In genomic region chrX:44344194-44344593, GRCh38 we compare ENCODE assay signal across 8 cellular contexts. TPM values are rescaled to one million over a fixed set of nuclear protein-coding genes. Genes with fewer than 3 reads are reported as not detected.
DNase-seq lines count a peak whose midpoint lies in the region; ATAC-seq and TF ChIP-seq lines count a peak whose summit lies in the region.

No MANE protein-coding gene starts in this region.

- H3K79me2 ChIP-seq in MM.1S (ENCODE audit: low read length), result no peaks in the 10 kb centered on the region

- H3K4me3 Mint-ChIP-seq in activated T-helper 2 cell treated with anti-CD3 and anti-CD28 coated beads, Interferon-gamma antibody, Interleukin-2, Interleukin-4, amounts not matched to agents 10 μg/mL and 5 μg/mL and 100 μg/mL, durations not matched to agents 14 hours and 24 hours and 36 hours (ENCODE audit: low read depth), result peak overlapping the region; percentile 77

- H2AFZ ChIP-seq in MM.1S (ENCODE audit: low read length), result peak overlapping the region; percentile 77

- peaks cover 4% of the 10 kb centered on the region; the same call in 1 of the 2 replicates for H3F3A ChIP-seq in MM.1S (ENCODE audit: insufficient read depth, low read length)

- no peaks in the 10 kb centered on the region for H3K9me2 ChIP-seq in MM.1S (replicated peaks; ENCODE audit: insufficient read depth, low read length)

- no peak for TF ChIP-seq CTCF in MM.1S (IDR thresholded peaks at IDR 0.05; ENCODE audit: low read length)

- H3K4me1 ChIP-seq in MM.1S (ENCODE audit: low read length), result no peaks in the 10 kb centered on the region
- no peaks in the 10 kb centered on the region for H3K4me1 ChIP-seq in SJCRH30

- no peaks in the 10 kb centered on the region for H3K9me3 Mint-ChIP-seq in activated T-helper 2 cell treated with anti-CD3 and anti-CD28 coated beads, Interferon-gamma antibody, Interleukin-2, Interleukin-4, amounts not matched to agents 10 μg/mL and 5 μg/mL and 100 μg/mL, durations not matched to agents 14 hours and 24 hours and 36 hours

- DNase-seq in CD1c-positive myeloid dendritic cell (ENCODE audit: extremely low spot score) (peak; percentile 30), MM.1S (peak; percentile 71), left colon (peak; percentile 28 to 35), NCI-H2029 treated with DMSO at 0.1 percent for 48 hours (lab: John Stamatoyannopoulos, UW) (no peak), SJCRH30 (no peak)
- DNase-seq in activated T-helper 2 cell treated with anti-CD3 and anti-CD28 coated beads, Interferon-gamma antibody, Interleukin-2, Interleukin-4, amounts not matched to agents 10 μg/mL and 5 μg/mL and 100 μg/mL, durations not matched to agents 14 hours and 24 hours and 36 hours (ENCODE audit: low spot score), result peak; percentile 50
- peak; percentile 23 to 39 for DNase-seq in stimulated activated CD8-positive, alpha-beta memory T cell treated with anti-CD3 and anti-CD28 coated beads, Interleukin-2, amount 100 ng/mL, for 48 hours (ENCODE audit: low read depth in 2 of 2)

- H3K27me3 Mint-ChIP-seq in activated T-helper 2 cell treated with anti-CD3 and anti-CD28 coated beads, Interferon-gamma antibody, Interleukin-2, Interleukin-4, amounts not matched to agents 10 μg/mL and 5 μg/mL and 100 μg/mL, durations not matched to agents 14 hours and 24 hours and 36 hours (ENCODE audit: low read depth), result peaks cover 2% of the 10 kb centered on the region

- no peaks in the 10 kb centered on the region for H3K36me3 Mint-ChIP-seq in activated T-helper 2 cell treated with anti-CD3 and anti-CD28 coated beads, Interferon-gamma antibody, Interleukin-2, Interleukin-4, amounts not matched to agents 10 μg/mL and 5 μg/mL and 100 μg/mL, durations not matched to agents 14 hours and 24 hours and 36 hours (ENCODE audit: low read depth)

- H3K27me3 ChIP-seq in MM.1S (replicated peaks; ENCODE audit: insufficient read depth, low read length) (no peaks in the 10 kb centered on the region), SJCRH30 (no peaks in the 10 kb centered on the region)

- peak overlapping the region; percentile 57; the same call in 1 of the 2 replicates for H3K9ac ChIP-seq in MM.1S (ENCODE audit: low read length)

- H3K4me2 ChIP-seq in MM.1S (ENCODE audit: low read depth, low read length), result peak overlapping the region; percentile 73

- H3K4me1 Mint-ChIP-seq in activated T-helper 2 cell treated with anti-CD3 and anti-CD28 coated beads, Interferon-gamma antibody, Interleukin-2, Interleukin-4, amounts not matched to agents 10 μg/mL and 5 μg/mL and 100 μg/mL, durations not matched to agents 14 hours and 24 hours and 36 hours (ENCODE audit: low read depth), result peaks cover 11% of the 10 kb centered on the region

- peak overlapping the region; percentile 80 for H3K27ac Mint-ChIP-seq in activated T-helper 2 cell treated with anti-CD3 and anti-CD28 coated beads, Interferon-gamma antibody, Interleukin-2, Interleukin-4, amounts not matched to agents 10 μg/mL and 5 μg/mL and 100 μg/mL, durations not matched to agents 14 hours and 24 hours and 36 hours

- H3K4me3 ChIP-seq in MM.1S (ENCODE audit: low read length) (peak overlapping the region; percentile 63), SJCRH30 (no peak overlapping the region)

- H3K27ac ChIP-seq in MM.1S (ENCODE audit: low read length) (peak overlapping the region; percentile 68; the same call in 1 of the 2 replicates), SJCRH30 (no peak overlapping the region)

- intact Hi-C loops in activated T-helper 2 cell treated with anti-CD3 and anti-CD28 coated beads, Interferon-gamma antibody, Interleukin-2, Interleukin-4, amounts not matched to agents 10 μg/mL and 5 μg/mL and 100 μg/mL, durations not matched to agents 14 hours and 24 hours and 36 hours (cut with micrococcal nuclease), result no loop called here
- intact Hi-C loops in left colon (cut with DNase I, micrococcal nuclease), result no loop called here

- no peak for ATAC-seq in left colon
- ATAC-seq in GM18870 (IDR thresholded peaks at IDR 0.05; ENCODE audit: unreplicated experiment), result no peak

- no peaks in the 10 kb centered on the region for H4K20me1 ChIP-seq in MM.1S (ENCODE audit: insufficient read depth, low read length)

- H3K36me3 ChIP-seq in MM.1S (replicated peaks; ENCODE audit: insufficient read depth, low read length), result no peaks in the 10 kb centered on the region
- no peaks in the 10 kb centered on the region for H3K36me3 ChIP-seq in SJCRH30

- no peaks in the 10 kb centered on the region for H3K9me3 ChIP-seq in MM.1S (replicated peaks; ENCODE audit: insufficient read depth, low read length)
- H3K9me3 ChIP-seq in SJCRH30 (replicated peaks), result no peaks in the 10 kb centered on the region

RNA-seq across cellular contexts. Expression of gene EFHC2, which starts 0.7 kb away (rescaled TPM):
- not detected in 2 replicates for total RNA-seq in activated T-helper 2 cell treated with anti-CD3 and anti-CD28 coated beads, Interferon-gamma antibody, Interleukin-2, Interleukin-4, amounts not matched to agents 10 μg/mL and 5 μg/mL and 100 μg/mL, durations not matched to agents 14 hours and 24 hours and 36 hours
- 1 to 10 TPM; 1.9 to 2.1 TPM for total RNA-seq in left colon
- 0.04 and 0.18 TPM in 2 replicates for total RNA-seq in SJCRH30 (2014; rRNA removed; shearing (Covaris generic))

Comparison
In these comparisons a context has a peak if more than half of its experiments do, and no peak if none do; other contexts are left out.
1. DNase-seq: peak in CD1c-positive myeloid dendritic cell (single experiment), MM.1S (single experiment), activated T-helper 2 cell treated with anti-CD3 and anti-CD28 coated beads, Interferon-gamma antibody, Interleukin-2, Interleukin-4, amounts not matched to agents 10 μg/mL and 5 μg/mL and 100 μg/mL, durations not matched to agents 14 hours and 24 hours and 36 hours (single experiment), left colon (2 of 2) and stimulated activated CD8-positive, alpha-beta memory T cell treated with anti-CD3 and anti-CD28 coated beads, Interleukin-2, amount 100 ng/mL, for 48 hours (2 of 2); none in NCI-H2029 treated with DMSO at 0.1 percent for 48 hours (single experiment) and SJCRH30 (0 of 2).